Comparison of ENCODE assay signal across 26 cellular contexts in the genomic region with DNA sequence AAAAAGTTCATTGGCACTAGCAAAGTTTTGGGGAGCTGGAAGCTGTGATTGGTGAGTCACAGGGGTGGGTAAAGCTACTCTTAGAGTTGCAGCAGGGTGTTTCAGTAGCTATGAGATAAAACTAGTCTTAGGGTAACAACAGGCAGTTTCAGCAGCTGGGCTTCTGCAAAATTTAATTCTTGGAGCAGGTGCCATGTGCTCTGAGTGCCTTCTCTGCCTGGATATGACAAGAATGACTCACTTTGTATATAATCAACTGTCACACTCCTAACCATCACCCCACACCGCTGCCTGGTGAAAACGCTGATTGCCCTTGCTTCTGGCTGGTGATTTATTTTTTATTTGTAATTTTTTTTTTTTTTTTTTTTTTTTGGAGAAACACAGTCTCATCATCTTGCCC. TPM values are rescaled to one million over a fixed set of nuclear protein-coding genes. Genes with fewer than 3 reads are reported as not detected.
"Had no signal": no experiment of that assay in that cellular context is flagged by ENCODE, and none has a peak within 500 bp of the region (broad histone marks: within the 10 kb centered on the region; RNA-seq: fewer than 3 reads in every experiment).

No MANE protein-coding gene starts in this region.

- H3K27me3 ChIP-seq: adrenal gland had no signal

- H3K4me3 ChIP-seq: adrenal gland had no signal

- H3K36me3 ChIP-seq: adrenal gland, WERI-Rb-1 had no signal

- DNase-seq: activated CD4-positive, alpha-beta memory T cell treated with anti-CD3 and anti-CD28 coated beads, Interleukin-2, amount 10 ng/mL, durations not matched to agents 7 days and 5 days; activated CD4-positive, alpha-beta T cell treated with anti-CD3 and anti-CD28 coated beads for 36 hours; activated CD4-positive, alpha-beta T cell treated with anti-CD3 and anti-CD28 coated beads, Interleukin-2, amount 50 U/mL, for 1 hour; activated CD8-positive, alpha-beta memory T cell treated with anti-CD3 and anti-CD28 coated beads, Interleukin-2, amount 50 U/mL, for 4 hours; activated naive CD4-positive, alpha-beta T cell treated with anti-CD3 and anti-CD28 coated beads, Interleukin-2, amount 50 U/mL, for 16 hours; activated naive CD8-positive, alpha-beta T cell treated with anti-CD3 and anti-CD28 coated beads, Interleukin-2, amount 10 ng/mL, durations not matched to agents 7 days and 5 days; activated T-cell treated with anti-CD3 and anti-CD28 coated beads, Interleukin-2, amount 50 U/mL, for 72 hours; anterior cingulate cortex; cerebellar nuclear complex; NCI-H1105; NCI-H1436; NCI-H1694 treated with DMSO at 0.1 percent for 48 hours; NCI-H2029 treated with DMSO at 0.1 percent for 48 hours; NCI-H226; NCI-H526; NCI-H774; RPMI8226; SK-N-SH; T-helper 1 cell; WERI-Rb-1 had no signal

- H3K9ac ChIP-seq: SK-N-SH had no signal

- H3K27ac ChIP-seq: WERI-Rb-1 had no signal

- H3K4me2 ChIP-seq: SK-N-SH had no signal

- H3K9me3 ChIP-seq: adrenal gland, SK-N-SH had no signal

- ATAC-seq: activated CD4-positive, alpha-beta T cell treated with anti-CD3 and anti-CD28 coated beads for 36 hours; activated T-cell treated with anti-CD3 and anti-CD28 coated beads, Interleukin-2, amount 50 U/mL, for 72 hours; Panc1; Right ventricle myocardium inferior had no signal

RNA-seq across cellular contexts. Expression of a gene that starts 55.8 kb away (rescaled TPM):
- total RNA-seq: activated CD4-positive, alpha-beta memory T cell treated with anti-CD3 and anti-CD28 coated beads, Interleukin-2, amount 10 ng/mL, durations not matched to agents 7 days and 5 days; activated CD4-positive, alpha-beta T cell treated with anti-CD3 and anti-CD28 coated beads for 36 hours; activated T-cell treated with anti-CD3 and anti-CD28 coated beads, Interleukin-2, amount 50 U/mL, for 72 hours; activated T-helper 2 cell treated with anti-CD3 and anti-CD28 coated beads, Interferon-gamma antibody, Interleukin-2, Interleukin-4, amounts not matched to agents 10 μg/mL and 5 μg/mL and 100 μg/mL, durations not matched to agents 14 hours and 24 hours and 36 hours; OCI-LY7; Right ventricle myocardium inferior; T-helper 2 cell treated with Interferon-gamma antibody and Interleukin-4, amounts not matched to agents 100 ng/mL and 5 ng/mL, for 36 hours had no signal
